In the genomic region with DNA sequence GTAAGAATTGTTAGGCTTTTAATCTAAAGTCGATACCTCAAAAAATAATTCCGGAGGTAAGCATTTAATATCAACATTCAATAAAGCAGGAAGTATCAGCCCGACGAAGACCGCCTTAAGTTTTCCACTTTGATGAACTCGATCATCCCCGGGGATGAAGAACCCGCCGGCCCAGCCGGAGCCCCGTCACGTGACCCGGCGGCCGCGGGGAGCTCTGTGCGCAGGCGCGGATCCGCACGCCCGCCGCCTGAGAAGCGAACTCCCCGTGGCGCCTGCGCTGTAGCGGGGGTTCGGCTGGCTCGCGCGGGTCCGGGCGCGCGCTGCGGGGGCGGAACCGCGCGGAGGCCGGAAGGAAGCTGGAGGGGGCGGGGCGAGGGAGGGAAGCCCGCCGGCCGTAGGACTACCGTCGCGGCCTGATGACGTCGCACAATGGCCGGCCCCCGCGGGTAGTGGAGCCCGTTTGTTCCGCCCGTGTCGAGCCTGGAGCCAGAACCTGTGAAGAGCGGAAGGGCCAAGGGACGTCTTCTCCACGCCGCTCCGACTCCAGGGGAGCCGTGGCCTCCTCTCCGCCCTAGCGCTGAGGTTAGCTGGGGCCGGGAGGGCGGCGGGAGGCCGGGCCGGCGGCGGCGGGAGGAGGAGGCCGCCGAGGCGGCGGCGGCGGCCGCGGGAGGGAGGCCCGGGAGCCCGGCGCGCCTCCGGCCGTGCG, we compare ENCODE assay signal across 8 cellular contexts. TPM values are rescaled to one million over a fixed set of nuclear protein-coding genes. Genes with fewer than 3 reads are reported as not detected.
DNase-seq lines count a peak whose midpoint lies in the region; FAIRE-seq and TF ChIP-seq lines count a peak whose summit lies in the region.

Gene ZC3H18, plus strand, starts transcription at position 419 of the 706 bp plus-strand sequence. CDS start 6,721 bp downstream, outside the sequence.

- CTCF ChIA-PET in HEK293T (lab: Yijun Ruan, JAX), result interaction anchor here (1.0 kb wide), 1 partner anchor 10 kb away, joined by 3 read pairs; no protein-coding TSS in a partner anchor

- H3K4me3 ChIP-seq in neuronal stem cell (ENCODE audit: low read length in 2 of 2), result peak within 1 kb of the TSS; percentile 94 to 98
- H3K4me3 ChIP-seq in subcutaneous abdominal adipose tissue (ENCODE audit: low read depth in 1 of 5, low read length in 5 of 5), result peak within 1 kb of the TSS; percentile 74 to 87 (median 80)

- H3K4ac ChIP-seq in neuronal stem cell (ENCODE audit: low read length), result no peak within 1 kb of the TSS

- H3K9ac ChIP-seq in neuronal stem cell (ENCODE audit: low read depth, low read length, poor library complexity), result peak within 1 kb of the TSS; percentile 99
- H3K9ac ChIP-seq in subcutaneous abdominal adipose tissue (ENCODE audit: low read length in 5 of 5), result peak within 1 kb of the TSS; percentile 63 to 93 (median 89)

- H2AK5ac ChIP-seq in neuronal stem cell (ENCODE audit: low read depth, low read length), result no peak within 1 kb of the TSS

- peak within 1 kb of the TSS; percentile 94 for H3K18ac ChIP-seq in neuronal stem cell (ENCODE audit: low read length)

- FAIRE-seq in frontal cortex (lab: Jason Lieb, UNC), result no peak

- H3K14ac ChIP-seq in neuronal stem cell (ENCODE audit: low read length), result peak within 1 kb of the TSS; percentile 28

- H3K4me1 ChIP-seq in neuronal stem cell (ENCODE audit: control insufficient read depth in 2 of 2, insufficient read depth in 1 of 2, low read depth in 1 of 2, low read length in 2 of 2) (peaks cover 5 to 9% of the 10 kb centered on the region in 2 donors), subcutaneous abdominal adipose tissue (ENCODE audit: control insufficient read depth in 5 of 5, insufficient read depth in 5 of 5, low read length in 5 of 5) (peaks cover 8 to 25% (median 22%) of the 10 kb centered on the region in 5 donors)

- H3K23ac ChIP-seq in neuronal stem cell (ENCODE audit: low read depth, low read length, poor library complexity), result peak within 1 kb of the TSS; percentile 98

- H3K9me3 ChIP-seq in neuronal stem cell (replicated peaks in 1 of 2; ENCODE audit: control insufficient read depth in 2 of 2, insufficient read depth in 1 of 2, low read depth in 1 of 2, low read length in 2 of 2) (peaks cover 0 to 3% of the 10 kb centered on the region in 2 donors), subcutaneous abdominal adipose tissue (ENCODE audit: control insufficient read depth in 5 of 5, low read length in 5 of 5) (no peaks in the 10 kb centered on the region)

- peaks cover 14% of the 10 kb centered on the region for H3K79me1 ChIP-seq in neuronal stem cell (ENCODE audit: low read depth, low read length)

- no CpG with 5 or more reads among the region's 90 CpGs for WGBS in neuronal stem cell (ENCODE audit: extremely low coverage in 2 of 2, insufficient read length in 2 of 2, insufficient replicate concordance in 1 of 2), 2 donors

- DNase-seq in G401 (ENCODE audit: low spot score), result peak; percentile 90
- peak; percentile 99 for DNase-seq in HEK293T (ENCODE audit: extremely low spot score)
- peak; percentile 97 for DNase-seq in NAMALWA (ENCODE audit: low spot score)
- DNase-seq in SK-MEL-5 (ENCODE audit: low read depth, low spot score), result peak; percentile 91
- peak; percentile 97 for DNase-seq in activated naive CD4-positive, alpha-beta T cell treated with Interleukin-2 at 50 U/mL for 16 hours
- DNase-seq in frontal cortex (ENCODE audit: low spot score in 2 of 2), result peak; percentile 99
- DNase-seq in neuronal stem cell (ENCODE audit: low spot score), result peak; percentile 98

- H2BK12ac ChIP-seq in neuronal stem cell (ENCODE audit: low read length), result no peak within 1 kb of the TSS

- H2BK120ac ChIP-seq in neuronal stem cell (ENCODE audit: low read depth, low read length), result no peak within 1 kb of the TSS

- H4K8ac ChIP-seq in neuronal stem cell (ENCODE audit: low read depth, low read length), result peak within 1 kb of the TSS; percentile 89

- H3K36me3 ChIP-seq in neuronal stem cell (replicated peaks in 1 of 2; ENCODE audit: control insufficient read depth in 2 of 2, insufficient read depth in 2 of 2, low read length in 2 of 2) (peaks cover 9 to 33% of the 10 kb centered on the region in 2 donors), subcutaneous abdominal adipose tissue (ENCODE audit: control insufficient read depth in 5 of 5, insufficient read depth in 5 of 5, low read length in 5 of 5) (peaks cover 0 to 23% (median 4%) of the 10 kb centered on the region in 5 donors)

- POLR2A ChIA-PET in HEK293T (lab: Yijun Ruan, JAX), result interaction anchor here (0.7 to 2.4 kb wide), 22 partner anchors 8 to 181 kb away, joined by 3 to 11 read pairs (median 4); partner anchors contain the start of genes MVD and ZFPM1

- peak within 1 kb of the TSS; percentile 96 for H2AFZ ChIP-seq in neuronal stem cell (ENCODE audit: low read length)

- in situ Hi-C loops in G401 (cut with HindIII; ENCODE audit: low sequenced_read_pairs), result no loop called here
- in situ Hi-C loops in SK-MEL-5 (cut with HindIII; ENCODE audit: low pct_unique_long_range_greater_than_20kb, low sequenced_read_pairs), result no loop called here

- H2BK15ac ChIP-seq in neuronal stem cell (ENCODE audit: low read length), result no peak within 1 kb of the TSS

- H3K27me3 ChIP-seq in neuronal stem cell (ENCODE audit: control insufficient read depth in 3 of 3, insufficient read depth in 3 of 3, low read depth in 1 of 3, low read length in 3 of 3), result no peaks in the 10 kb centered on the region
- H3K27me3 ChIP-seq in subcutaneous abdominal adipose tissue (ENCODE audit: control insufficient read depth in 5 of 5, insufficient read depth in 4 of 5, low read length in 5 of 5), result no peaks in the 10 kb centered on the region

- H3K27ac ChIP-seq in neuronal stem cell (replicated peaks; ENCODE audit: low read length) (no peak within 1 kb of the TSS), subcutaneous abdominal adipose tissue (ENCODE audit: low read depth, low read length) (peak within 1 kb of the TSS; percentile 60)

- H3K4me2 ChIP-seq in neuronal stem cell (ENCODE audit: insufficient read depth, low read length, poor library complexity, severe bottlenecking), result peak within 1 kb of the TSS; percentile 97

- peak within 1 kb of the TSS; percentile 88 for H2BK5ac ChIP-seq in neuronal stem cell (ENCODE audit: low read length)

- H4K91ac ChIP-seq in neuronal stem cell (ENCODE audit: low read depth, low read length, poor library complexity), result no peak within 1 kb of the TSS

TF ChIP-seq in HEK293T, 16 proteins besides CTCF, POLR2A, EP300 and RAD21:
- TF ChIP-seq ELF4 (IDR thresholded peaks at IDR 0.05), result 0 out of 2 replicates have a peak, but pooled peaks have one; percentile 22
- no peak for TF ChIP-seq SP1 (IDR thresholded peaks at IDR 0.05)

RNA-seq across cellular contexts. Expression of gene ZC3H18, which starts in this region (rescaled TPM):
- 25.8 and 48.9 TPM in 2 replicates for total RNA-seq in G401 (2014; rRNA removed; shearing (Covaris generic))
- 5.9 and 10.4 TPM in 2 replicates for total RNA-seq in SK-MEL-5 (2014; rRNA removed; shearing (Covaris generic))
- polyA plus RNA-seq in SK-MEL-5 (2015; cell fraction: cytosol; rRNA removed), result 39.7 and 40.3 TPM in 2 replicates
- 48.3 and 51.8 TPM in 2 replicates for polyA plus RNA-seq in SK-MEL-5 (2015; cell fraction: nucleus; rRNA removed)
- 13.9 TPM for total RNA-seq in frontal cortex
- polyA plus RNA-seq in neuronal stem cell (2013, experiment 1 of 2), result 48.7 TPM
- polyA plus RNA-seq in neuronal stem cell (2013, experiment 2 of 2), result 49.9 TPM
